1 cellular context compared by ENCODE assay signal in the genomic region with DNA sequence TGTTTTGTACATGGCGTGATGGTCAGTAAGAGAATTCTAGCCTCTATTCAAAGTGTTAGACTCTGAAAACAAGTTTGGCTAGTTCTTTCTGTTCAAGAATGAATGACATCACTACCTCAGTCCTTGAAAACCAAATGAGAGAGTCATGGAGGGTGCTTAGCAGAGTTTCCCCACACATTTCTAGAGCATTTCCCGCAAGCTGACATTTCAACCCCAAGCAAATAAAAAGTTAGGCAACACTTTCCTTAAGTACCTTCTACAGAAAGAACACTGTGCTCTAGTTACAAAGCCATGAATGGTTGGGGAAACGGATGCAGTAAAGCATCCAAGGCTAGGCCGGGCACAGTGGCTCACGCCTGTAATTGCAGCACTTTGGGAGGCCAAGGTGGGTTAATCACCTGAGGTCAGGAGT.
TF ChIP-seq lines count a peak whose summit lies in the region.

No MANE protein-coding gene starts in this region.

TF ChIP-seq in IMR-90, 13 proteins besides CTCF, POLR2A, EP300 and RAD21:
- no peak for TF ChIP-seq FOS (IDR thresholded peaks at IDR 0.05; ENCODE audit: low read depth, low read length)
- no peak for TF ChIP-seq RFX5 (IDR thresholded peaks at IDR 0.05; ENCODE audit: low read depth, low read length)
- TF ChIP-seq RCOR1 (IDR thresholded peaks at IDR 0.05; ENCODE audit: insufficient replicate concordance, low read length): no peak
